2 cellular contexts compared by ENCODE assay signal in genomic region chr1:20590313-20590777, GRCh38.
A peak's percentile ranks its signal among the peaks of the same experiment; 100 is the strongest.
TF ChIP-seq lines count a peak whose summit lies in the region.

No MANE protein-coding gene starts in this region.

TF ChIP-seq in A549, 52 proteins besides CTCF, POLR2A, EP300 and RAD21:
- TF ChIP-seq EHF (CRISPR knock-in tag; IDR thresholded peaks at IDR 0.05) (no peak), CEBPB (IDR thresholded peaks at IDR 0.05) (peak; percentile 65 to 66; a peak in 3 of 4 replicates), HES2 (IDR thresholded peaks at IDR 0.05) (peak; percentile 48; the same call in 1 of the 2 replicates)
TF ChIP-seq in A549: peak in this region for 2.

TF ChIP-seq in endothelial cell of umbilical vein, 7 proteins besides CTCF, POLR2A, EP300 and RAD21:
- TF ChIP-seq POLR2AphosphoS5 (IDR thresholded peaks at IDR 0.05; ENCODE audit: insufficient read depth, low read depth, low read length), result no peak
- TF ChIP-seq EZH2 (IDR thresholded peaks at IDR 0.05; ENCODE audit: borderline replicate concordance, low read depth, low read length, severe bottlenecking), result peak; percentile 0
TF ChIP-seq in endothelial cell of umbilical vein: peak in this region for 1.
